In the genomic region with DNA sequence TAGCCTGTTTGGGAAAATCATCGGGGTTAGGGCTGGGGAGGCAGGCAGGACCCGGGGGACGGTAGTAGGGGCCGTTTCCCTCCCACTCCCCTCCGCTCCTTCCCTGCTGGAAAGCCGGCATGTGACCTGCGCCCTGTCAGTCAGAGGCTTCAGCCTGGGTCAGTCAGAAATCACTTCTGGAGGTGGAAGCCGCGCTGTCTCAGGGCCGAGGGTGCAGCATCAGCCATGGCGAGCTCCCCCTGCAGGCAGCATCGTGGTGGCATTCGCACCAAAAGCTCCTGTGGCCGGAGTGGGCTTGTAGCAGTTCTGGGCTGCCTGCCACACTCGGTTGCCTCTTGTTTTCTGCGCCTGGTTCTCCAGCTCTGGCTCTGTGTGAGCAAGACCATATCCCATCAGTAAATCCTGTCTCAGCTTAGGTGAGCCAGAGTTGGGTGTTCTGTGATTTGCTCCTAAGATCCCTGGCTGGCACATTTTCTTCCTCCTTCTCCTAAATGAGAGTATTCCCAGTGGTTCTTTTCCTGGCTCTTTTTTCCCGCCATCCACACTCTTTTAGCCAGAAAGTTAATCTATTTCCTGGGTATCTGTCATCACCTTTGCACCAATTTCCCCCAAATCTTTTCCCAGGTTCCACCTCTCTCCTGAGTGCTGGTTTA, we compare ENCODE assay signal across 1 cellular context.
TF ChIP-seq lines count a peak whose summit lies in the region.

No MANE protein-coding gene starts in this region.

TF ChIP-seq in HepG2, 621 proteins besides CTCF, POLR2A, EP300 and RAD21 (continued from another document and continues in another):
- TF ChIP-seq, protein P1, sequence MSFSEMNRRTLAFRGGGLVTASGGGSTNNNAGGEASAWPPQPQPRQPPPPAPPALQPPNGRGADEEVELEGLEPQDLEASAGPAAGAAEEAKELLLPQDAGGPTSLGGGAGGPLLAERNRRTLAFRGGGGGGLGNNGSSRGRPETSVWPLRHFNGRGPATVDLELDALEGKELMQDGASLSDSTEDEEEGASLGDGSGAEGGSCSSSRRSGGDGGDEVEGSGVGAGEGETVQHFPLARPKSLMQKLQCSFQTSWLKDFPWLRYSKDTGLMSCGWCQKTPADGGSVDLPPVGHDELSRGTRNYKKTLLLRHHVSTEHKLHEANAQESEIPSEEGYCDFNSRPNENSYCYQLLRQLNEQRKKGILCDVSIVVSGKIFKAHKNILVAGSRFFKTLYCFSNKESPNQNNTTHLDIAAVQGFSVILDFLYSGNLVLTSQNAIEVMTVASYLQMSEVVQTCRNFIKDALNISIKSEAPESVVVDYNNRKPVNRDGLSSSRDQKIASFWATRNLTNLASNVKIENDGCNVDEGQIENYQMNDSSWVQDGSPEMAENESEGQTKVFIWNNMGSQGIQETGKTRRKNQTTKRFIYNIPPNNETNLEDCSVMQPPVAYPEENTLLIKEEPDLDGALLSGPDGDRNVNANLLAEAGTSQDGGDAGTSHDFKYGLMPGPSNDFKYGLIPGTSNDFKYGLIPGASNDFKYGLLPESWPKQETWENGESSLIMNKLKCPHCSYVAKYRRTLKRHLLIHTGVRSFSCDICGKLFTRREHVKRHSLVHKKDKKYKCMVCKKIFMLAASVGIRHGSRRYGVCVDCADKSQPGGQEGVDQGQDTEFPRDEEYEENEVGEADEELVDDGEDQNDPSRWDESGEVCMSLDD (CRISPR knock-in tag; IDR thresholded peaks at IDR 0.05; ENCODE audit: borderline replicate concordance) = no peak
- TF ChIP-seq KMT2A (CRISPR knock-in tag; IDR thresholded peaks at IDR 0.05) (0 out of 2 replicates have a peak, but pooled peaks have one; percentile 23), CEBPG (CRISPR knock-in tag; IDR thresholded peaks at IDR 0.05) (no peak), ZNF446 (CRISPR knock-in tag; IDR thresholded peaks at IDR 0.05) (no peak), ZNF605 (CRISPR knock-in tag; IDR thresholded peaks at IDR 0.05) (peak; percentile 58), ZNF577 (CRISPR knock-in tag; IDR thresholded peaks at IDR 0.05; ENCODE audit: borderline replicate concordance, low read depth) (no peak), MTA3 (CRISPR knock-in tag; IDR thresholded peaks at IDR 0.05) (no peak), SMC3 (IDR thresholded peaks at IDR 0.05; ENCODE audit: low read length) (peak; percentile 42; the same call in 1 of the 2 replicates), ZNF556 (CRISPR knock-in tag; IDR thresholded peaks at IDR 0.05; ENCODE audit: borderline replicate concordance) (peak; percentile 66; the same call in 1 of the 2 replicates), MZF1 (CRISPR knock-in tag; IDR thresholded peaks at IDR 0.05; ENCODE audit: borderline replicate concordance) (no peak), ZZZ3 (CRISPR knock-in tag; IDR thresholded peaks at IDR 0.05; ENCODE audit: borderline replicate concordance) (0 out of 2 replicates have a peak, but pooled peaks have one; percentile 51), ZNF546 (CRISPR knock-in tag; conservative IDR thresholded peaks at IDR 0.05) (0 out of 2 replicates have a peak, but pooled peaks have one; percentile 22), ZMYM4 (CRISPR knock-in tag; IDR thresholded peaks at IDR 0.05) (peak; percentile 45; the same call in 1 of the 2 replicates), NR2F6 (IDR thresholded peaks at IDR 0.05) (no peak), NR2F6 (CRISPR knock-in tag; IDR thresholded peaks at IDR 0.05) (peak; percentile 36; the same call in 1 of the 2 replicates), RXRA (CRISPR knock-in tag; IDR thresholded peaks at IDR 0.05) (peak; percentile 41; the same call in 1 of the 2 replicates), TCF12 (IDR thresholded peaks at IDR 0.05) (no peak), TCF12 (CRISPR knock-in tag; IDR thresholded peaks at IDR 0.05) (no peak), FOXC1 (CRISPR knock-in tag; IDR thresholded peaks at IDR 0.05; ENCODE audit: borderline replicate concordance) (0 out of 2 replicates have a peak, but pooled peaks have one; percentile 32), AGO1 (IDR thresholded peaks at IDR 0.05; ENCODE audit: low read depth, low read length, poor library complexity, severe bottlenecking) (peak; percentile 54), MEF2D (CRISPR knock-in tag; IDR thresholded peaks at IDR 0.05) (peak; percentile 52; the same call in 1 of the 2 replicates), ZNF335 (CRISPR knock-in tag; IDR thresholded peaks at IDR 0.05) (peak; percentile 54; the same call in 1 of the 2 replicates), MAZ (IDR thresholded peaks at IDR 0.05; ENCODE audit: borderline replicate concordance, low read depth, low read length) (no peak), MAZ (CRISPR knock-in tag; IDR thresholded peaks at IDR 0.05; ENCODE audit: low read depth) (peak; percentile 61; the same call in 1 of the 2 replicates), ZNF567 (CRISPR knock-in tag; IDR thresholded peaks at IDR 0.05; ENCODE audit: borderline replicate concordance) (no peak; the same call in 1 of the 2 replicates), SMARCC2 (IDR thresholded peaks at IDR 0.05) (no peak), ZNF501 (CRISPR knock-in tag; IDR thresholded peaks at IDR 0.05) (0 out of 2 replicates have a peak, but pooled peaks have one; percentile 51), SOX13 (IDR thresholded peaks at IDR 0.05) (no peak), SOX13 (CRISPR knock-in tag; conservative IDR thresholded peaks at IDR 0.05 in 1 of 2, IDR thresholded peaks at IDR 0.05 in 1 of 2) (0 out of 4 replicates have a peak, but pooled peaks of 1 of the 2 experiments have one; percentile 29), KAT7 (CRISPR knock-in tag; IDR thresholded peaks at IDR 0.05; ENCODE audit: borderline replicate concordance) (no peak), DMAP1 (CRISPR knock-in tag; IDR thresholded peaks at IDR 0.05) (0 out of 2 replicates have a peak, but pooled peaks have one; percentile 26), FOSL2 (CRISPR knock-in tag; IDR thresholded peaks at IDR 0.05) (peak; percentile 37; the same call in 1 of the 2 replicates), SKI (IDR thresholded peaks at IDR 0.05; ENCODE audit: partially characterized antibody) (no peak), KDM3A (CRISPR knock-in tag; IDR thresholded peaks at IDR 0.05; ENCODE audit: low read depth) (0 out of 2 replicates have a peak, but pooled peaks have one; percentile 33), MATR3 (CRISPR knock-in tag; IDR thresholded peaks at IDR 0.05) (no peak), TSC22D2 (CRISPR knock-in tag; IDR thresholded peaks at IDR 0.05; ENCODE audit: borderline replicate concordance) (no peak), HMGA1 (CRISPR knock-in tag; conservative IDR thresholded peaks at IDR 0.05) (no peak), CBX5 (CRISPR knock-in tag; IDR thresholded peaks at IDR 0.05; ENCODE audit: borderline replicate concordance) (peak; percentile 81; the same call in 1 of the 2 replicates), ZBTB38 (CRISPR knock-in tag; IDR thresholded peaks at IDR 0.05) (0 out of 2 replicates have a peak, but pooled peaks have one; percentile 48), ZNF350 (CRISPR knock-in tag; IDR thresholded peaks at IDR 0.05; ENCODE audit: borderline replicate concordance, low read depth) (peak; percentile 61; the same call in 1 of the 2 replicates), SMAD9 (CRISPR knock-in tag; IDR thresholded peaks at IDR 0.05) (no peak), ZNF292 (CRISPR knock-in tag; IDR thresholded peaks at IDR 0.05; ENCODE audit: borderline replicate concordance, low read depth) (peak; percentile 50; the same call in 1 of the 2 replicates), SALL2 (CRISPR knock-in tag; IDR thresholded peaks at IDR 0.05) (no peak), ZNF441 (CRISPR knock-in tag; IDR thresholded peaks at IDR 0.05; ENCODE audit: borderline replicate concordance) (no peak), NRL (CRISPR knock-in tag; IDR thresholded peaks at IDR 0.05; ENCODE audit: borderline replicate concordance) (peak; percentile 58; the same call in 1 of the 2 replicates), ZNF205 (CRISPR knock-in tag; IDR thresholded peaks at IDR 0.05) (peak; percentile 72; the same call in 1 of the 2 replicates), ZNF878 (CRISPR knock-in tag; IDR thresholded peaks at IDR 0.05) (no peak), NFATC3 (CRISPR knock-in tag; IDR thresholded peaks at IDR 0.05) (no peak)
- TF ChIP-seq, protein P2, sequence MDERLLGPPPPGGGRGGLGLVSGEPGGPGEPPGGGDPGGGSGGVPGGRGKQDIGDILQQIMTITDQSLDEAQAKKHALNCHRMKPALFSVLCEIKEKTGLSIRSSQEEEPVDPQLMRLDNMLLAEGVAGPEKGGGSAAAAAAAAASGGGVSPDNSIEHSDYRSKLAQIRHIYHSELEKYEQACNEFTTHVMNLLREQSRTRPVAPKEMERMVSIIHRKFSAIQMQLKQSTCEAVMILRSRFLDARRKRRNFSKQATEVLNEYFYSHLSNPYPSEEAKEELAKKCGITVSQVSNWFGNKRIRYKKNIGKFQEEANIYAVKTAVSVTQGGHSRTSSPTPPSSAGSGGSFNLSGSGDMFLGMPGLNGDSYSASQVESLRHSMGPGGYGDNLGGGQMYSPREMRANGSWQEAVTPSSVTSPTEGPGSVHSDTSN (CRISPR knock-in tag; IDR thresholded peaks at IDR 0.05) = peak; percentile 51; the same call in 1 of the 2 replicates
- TF ChIP-seq, protein P3, sequence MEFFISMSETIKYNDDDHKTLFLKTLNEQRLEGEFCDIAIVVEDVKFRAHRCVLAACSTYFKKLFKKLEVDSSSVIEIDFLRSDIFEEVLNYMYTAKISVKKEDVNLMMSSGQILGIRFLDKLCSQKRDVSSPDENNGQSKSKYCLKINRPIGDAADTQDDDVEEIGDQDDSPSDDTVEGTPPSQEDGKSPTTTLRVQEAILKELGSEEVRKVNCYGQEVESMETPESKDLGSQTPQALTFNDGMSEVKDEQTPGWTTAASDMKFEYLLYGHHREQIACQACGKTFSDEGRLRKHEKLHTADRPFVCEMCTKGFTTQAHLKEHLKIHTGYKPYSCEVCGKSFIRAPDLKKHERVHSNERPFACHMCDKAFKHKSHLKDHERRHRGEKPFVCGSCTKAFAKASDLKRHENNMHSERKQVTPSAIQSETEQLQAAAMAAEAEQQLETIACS (CRISPR knock-in tag; IDR thresholded peaks at IDR 0.05) = no peak
- TF ChIP-seq, protein P4, sequence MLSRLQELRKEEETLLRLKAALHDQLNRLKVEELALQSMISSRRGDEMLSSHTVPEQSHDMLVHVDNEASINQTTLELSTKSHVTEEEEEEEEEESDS (CRISPR knock-in tag; IDR thresholded peaks at IDR 0.05; ENCODE audit: borderline replicate concordance) = no peak
- TF ChIP-seq, protein P5, sequence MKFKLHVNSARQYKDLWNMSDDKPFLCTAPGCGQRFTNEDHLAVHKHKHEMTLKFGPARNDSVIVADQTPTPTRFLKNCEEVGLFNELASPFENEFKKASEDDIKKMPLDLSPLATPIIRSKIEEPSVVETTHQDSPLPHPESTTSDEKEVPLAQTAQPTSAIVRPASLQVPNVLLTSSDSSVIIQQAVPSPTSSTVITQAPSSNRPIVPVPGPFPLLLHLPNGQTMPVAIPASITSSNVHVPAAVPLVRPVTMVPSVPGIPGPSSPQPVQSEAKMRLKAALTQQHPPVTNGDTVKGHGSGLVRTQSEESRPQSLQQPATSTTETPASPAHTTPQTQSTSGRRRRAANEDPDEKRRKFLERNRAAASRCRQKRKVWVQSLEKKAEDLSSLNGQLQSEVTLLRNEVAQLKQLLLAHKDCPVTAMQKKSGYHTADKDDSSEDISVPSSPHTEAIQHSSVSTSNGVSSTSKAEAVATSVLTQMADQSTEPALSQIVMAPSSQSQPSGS (CRISPR knock-in tag; IDR thresholded peaks at IDR 0.05) = peak; percentile 61; the same call in 1 of the 2 replicates
- TF ChIP-seq, protein P6, sequence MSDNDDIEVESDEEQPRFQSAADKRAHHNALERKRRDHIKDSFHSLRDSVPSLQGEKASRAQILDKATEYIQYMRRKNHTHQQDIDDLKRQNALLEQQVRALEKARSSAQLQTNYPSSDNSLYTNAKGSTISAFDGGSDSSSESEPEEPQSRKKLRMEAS (IDR thresholded peaks at IDR 0.05) = no peak
- TF ChIP-seq, protein P7, sequence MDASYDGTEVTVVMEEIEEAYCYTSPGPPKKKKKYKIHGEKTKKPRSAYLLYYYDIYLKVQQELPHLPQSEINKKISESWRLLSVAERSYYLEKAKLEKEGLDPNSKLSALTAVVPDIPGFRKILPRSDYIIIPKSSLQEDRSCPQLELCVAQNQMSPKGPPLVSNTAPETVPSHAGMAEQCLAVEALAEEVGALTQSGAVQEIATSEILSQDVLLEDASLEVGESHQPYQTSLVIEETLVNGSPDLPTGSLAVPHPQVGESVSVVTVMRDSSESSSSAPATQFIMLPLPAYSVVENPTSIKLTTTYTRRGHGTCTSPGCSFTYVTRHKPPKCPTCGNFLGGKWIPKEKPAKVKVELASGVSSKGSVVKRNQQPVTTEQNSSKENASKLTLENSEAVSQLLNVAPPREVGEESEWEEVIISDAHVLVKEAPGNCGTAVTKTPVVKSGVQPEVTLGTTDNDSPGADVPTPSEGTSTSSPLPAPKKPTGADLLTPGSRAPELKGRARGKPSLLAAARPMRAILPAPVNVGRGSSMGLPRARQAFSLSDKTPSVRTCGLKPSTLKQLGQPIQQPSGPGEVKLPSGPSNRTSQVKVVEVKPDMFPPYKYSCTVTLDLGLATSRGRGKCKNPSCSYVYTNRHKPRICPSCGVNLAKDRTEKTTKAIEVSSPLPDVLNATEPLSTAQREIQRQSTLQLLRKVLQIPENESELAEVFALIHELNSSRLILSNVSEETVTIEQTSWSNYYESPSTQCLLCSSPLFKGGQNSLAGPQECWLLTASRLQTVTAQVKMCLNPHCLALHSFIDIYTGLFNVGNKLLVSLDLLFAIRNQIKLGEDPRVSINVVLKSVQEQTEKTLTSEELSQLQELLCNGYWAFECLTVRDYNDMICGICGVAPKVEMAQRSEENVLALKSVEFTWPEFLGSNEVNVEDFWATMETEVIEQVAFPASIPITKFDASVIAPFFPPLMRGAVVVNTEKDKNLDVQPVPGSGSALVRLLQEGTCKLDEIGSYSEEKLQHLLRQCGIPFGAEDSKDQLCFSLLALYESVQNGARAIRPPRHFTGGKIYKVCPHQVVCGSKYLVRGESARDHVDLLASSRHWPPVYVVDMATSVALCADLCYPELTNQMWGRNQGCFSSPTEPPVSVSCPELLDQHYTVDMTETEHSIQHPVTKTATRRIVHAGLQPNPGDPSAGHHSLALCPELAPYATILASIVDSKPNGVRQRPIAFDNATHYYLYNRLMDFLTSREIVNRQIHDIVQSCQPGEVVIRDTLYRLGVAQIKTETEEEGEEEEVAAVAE (CRISPR knock-in tag; IDR thresholded peaks at IDR 0.05; ENCODE audit: borderline replicate concordance) = no peak
- TF ChIP-seq, protein P8, sequence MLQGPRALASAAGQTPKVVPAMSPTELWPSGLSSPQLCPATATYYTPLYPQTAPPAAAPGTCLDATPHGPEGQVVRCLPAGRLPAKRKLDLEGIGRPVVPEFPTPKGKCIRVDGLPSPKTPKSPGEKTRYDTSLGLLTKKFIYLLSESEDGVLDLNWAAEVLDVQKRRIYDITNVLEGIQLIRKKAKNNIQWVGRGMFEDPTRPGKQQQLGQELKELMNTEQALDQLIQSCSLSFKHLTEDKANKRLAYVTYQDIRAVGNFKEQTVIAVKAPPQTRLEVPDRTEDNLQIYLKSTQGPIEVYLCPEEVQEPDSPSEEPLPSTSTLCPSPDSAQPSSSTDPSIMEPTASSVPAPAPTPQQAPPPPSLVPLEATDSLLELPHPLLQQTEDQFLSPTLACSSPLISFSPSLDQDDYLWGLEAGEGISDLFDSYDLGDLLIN (CRISPR knock-in tag; IDR thresholded peaks at IDR 0.05; ENCODE audit: borderline replicate concordance) = no peak
- TF ChIP-seq, protein P9, sequence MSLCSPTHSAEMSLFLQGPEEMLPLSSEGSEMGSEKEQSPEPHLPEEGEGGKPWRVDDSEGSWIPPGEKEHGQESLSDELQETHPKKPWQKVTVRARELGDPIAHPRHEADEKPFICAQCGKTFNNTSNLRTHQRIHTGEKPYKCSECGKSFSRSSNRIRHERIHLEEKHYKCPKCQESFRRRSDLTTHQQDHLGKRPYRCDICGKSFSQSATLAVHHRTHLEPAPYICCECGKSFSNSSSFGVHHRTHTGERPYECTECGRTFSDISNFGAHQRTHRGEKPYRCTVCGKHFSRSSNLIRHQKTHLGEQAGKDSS (CRISPR knock-in tag; IDR thresholded peaks at IDR 0.05; ENCODE audit: borderline replicate concordance, low read depth) = peak; percentile 79; the same call in 1 of the 2 replicates
